8 cellular contexts compared by ENCODE assay signal in genomic region chr15:78034495-78035191, GRCh38. TPM values are rescaled to one million over a fixed set of nuclear protein-coding genes. Genes with fewer than 3 reads are reported as not detected.
A peak's percentile ranks its signal among the peaks of the same experiment; 100 is the strongest.
DNase-seq lines count a peak whose midpoint lies in the region; ATAC-seq and TF ChIP-seq lines count a peak whose summit lies in the region.

No MANE protein-coding gene starts in this region.

- ATAC-seq in GM19397 (IDR thresholded peaks at IDR 0.05; ENCODE audit: unreplicated experiment) (peak; percentile 58), HG03439 (IDR thresholded peaks at IDR 0.05; ENCODE audit: unreplicated experiment) (peak; percentile 65), GM18520 (IDR thresholded peaks at IDR 0.05; ENCODE audit: unreplicated experiment) (no peak)

- no peak for TF ChIP-seq CTCF in vagina (IDR thresholded peaks at IDR 0.05)

- intact Hi-C loops in vagina (cut with DNase I): no loop called here

- H3K27ac Mint-ChIP-seq in activated CD4-positive, alpha-beta T cell treated with anti-CD3 and anti-CD28 coated beads, Interleukin-2, amount 10 ng/mL, durations not matched to agents 7 days and 5 days: peak overlapping the region; percentile 79

- H3K4me3 Mint-ChIP-seq in activated CD4-positive, alpha-beta T cell treated with anti-CD3 and anti-CD28 coated beads, Interleukin-2, amount 10 ng/mL, durations not matched to agents 7 days and 5 days: peak overlapping the region; percentile 45

- no peaks in the 10 kb centered on the region for H3K9me3 ChIP-seq in vagina

- H3K9me3 Mint-ChIP-seq in activated CD4-positive, alpha-beta T cell treated with anti-CD3 and anti-CD28 coated beads, Interleukin-2, amount 10 ng/mL, durations not matched to agents 7 days and 5 days: no peaks in the 10 kb centered on the region

- DNase-seq in activated CD4-positive, alpha-beta T cell treated with anti-CD3 and anti-CD28 coated beads, Interleukin-2, amount 10 ng/mL, durations not matched to agents 7 days and 5 days: peak; percentile 86
- peak; percentile 70 for DNase-seq in effector CD4-positive, alpha-beta T cell
- DNase-seq in putamen (ENCODE audit: low spot score): peak; percentile 57
- DNase-seq in vagina (ENCODE audit: extremely low spot score in 2 of 2): no peak
- DNase-seq in NCI-H510A treated with DMSO at 0.1 percent for 48 hours (lab: John Stamatoyannopoulos, UW): no peak

- POLR2A ChIA-PET in activated CD4-positive, alpha-beta T cell treated with anti-CD3 and anti-CD28 coated beads, Interleukin-2, amount 10 ng/mL, durations not matched to agents 7 days and 5 days (lab: Charles Lee): interaction anchor here (0.8 to 1.3 kb wide), 2 partner anchors 15 to 33 kb away, joined by 3 to 4 read pairs; no protein-coding TSS in a partner anchor

- no peak overlapping the region for H3K4me3 ChIP-seq in vagina

- CTCF ChIA-PET in activated CD4-positive, alpha-beta T cell treated with anti-CD3 and anti-CD28 coated beads, Interleukin-2, amount 10 ng/mL, durations not matched to agents 7 days and 5 days (lab: Charles Lee): interaction anchor here (0.8 to 2.4 kb wide), 18 partner anchors 12 to 161 kb away, joined by 3 to 14 read pairs (median 3); no protein-coding TSS in a partner anchor

- peaks cover 65% of the 10 kb centered on the region for H3K4me1 ChIP-seq in vagina

- no peaks in the 10 kb centered on the region for H3K27me3 Mint-ChIP-seq in activated CD4-positive, alpha-beta T cell treated with anti-CD3 and anti-CD28 coated beads, Interleukin-2, amount 10 ng/mL, durations not matched to agents 7 days and 5 days

- no peaks in the 10 kb centered on the region for H3K27me3 ChIP-seq in vagina

- peaks cover 87% of the 10 kb centered on the region for H3K4me1 Mint-ChIP-seq in activated CD4-positive, alpha-beta T cell treated with anti-CD3 and anti-CD28 coated beads, Interleukin-2, amount 10 ng/mL, durations not matched to agents 7 days and 5 days

- peaks cover 0 to 6% of the 10 kb centered on the region in 2 donors for H3K36me3 ChIP-seq in vagina

- H3K27ac ChIP-seq in vagina: peak overlapping the region; percentile 23

- no peak for TF ChIP-seq POLR2A in vagina (IDR thresholded peaks at IDR 0.05)

- peaks cover 54% of the 10 kb centered on the region for H3K36me3 Mint-ChIP-seq in activated CD4-positive, alpha-beta T cell treated with anti-CD3 and anti-CD28 coated beads, Interleukin-2, amount 10 ng/mL, durations not matched to agents 7 days and 5 days (ENCODE audit: low read depth)

RNA-seq across cellular contexts. Expression of gene TBC1D2B, which starts 42.9 kb away (rescaled TPM):
- 10 to 100 TPM; 77.2 to 83.7 TPM for total RNA-seq in activated CD4-positive, alpha-beta T cell treated with anti-CD3 and anti-CD28 coated beads, Interleukin-2, amount 10 ng/mL, durations not matched to agents 7 days and 5 days
- total RNA-seq in vagina: 63.6 TPM

RNA-seq across cellular contexts. Expression of gene SH2D7, which starts 57.7 kb away (rescaled TPM):
- total RNA-seq in activated CD4-positive, alpha-beta T cell treated with anti-CD3 and anti-CD28 coated beads, Interleukin-2, amount 10 ng/mL, durations not matched to agents 7 days and 5 days: not detected
- total RNA-seq in vagina: not detected

Comparison
In these comparisons a context has a peak if more than half of its experiments do, and no peak if none do; other contexts are left out.
1. DNase-seq: peak in activated CD4-positive, alpha-beta T cell treated with anti-CD3 and anti-CD28 coated beads, Interleukin-2, amount 10 ng/mL, durations not matched to agents 7 days and 5 days (single experiment), effector CD4-positive, alpha-beta T cell (single experiment) and putamen (single experiment); none in vagina (0 of 2) and NCI-H510A treated with DMSO at 0.1 percent for 48 hours (single experiment).